In genomic region chr1:12064073-12064969, GRCh38 we compare ENCODE assay signal across 15 cellular contexts. TPM values are rescaled to one million over a fixed set of nuclear protein-coding genes. Genes with fewer than 3 reads are reported as not detected.
A peak's percentile ranks its signal among the peaks of the same experiment; 100 is the strongest.
DNase-seq lines count a peak whose midpoint lies in the region; ATAC-seq and TF ChIP-seq lines count a peak whose summit lies in the region.
"Had no signal": no experiment of that assay in that cellular context is flagged by ENCODE, and none has a peak within 500 bp of the region (broad histone marks: within the 10 kb centered on the region; RNA-seq: fewer than 3 reads in every experiment).

No MANE protein-coding gene starts in this region.

- peak overlapping the region; percentile 73 for H3K4me3 ChIP-seq in BLaER1
- peak overlapping the region; percentile 95 for H3K4me3 ChIP-seq in GM12875 (ENCODE audit: low read depth, low read length)
- H3K4me3 ChIP-seq in iPS-11a (ENCODE audit: low read depth, low read length) = peak overlapping the region; percentile 59
- no peak overlapping the region for H3K4me3 ChIP-seq in vagina
- H3K4me3 ChIP-seq in prostate gland = no peak overlapping the region
- H3K4me3 ChIP-seq: body of pancreas, pancreas had no signal

- TF ChIP-seq CTCF in GM12875 (IDR thresholded peaks at IDR 0.05; ENCODE audit: borderline replicate concordance, insufficient read depth, low read depth, low read length) = no peak
- no peak for TF ChIP-seq CTCF in vagina (IDR thresholded peaks at IDR 0.05)
- TF ChIP-seq CTCF in prostate gland (IDR thresholded peaks at IDR 0.05) = no peak

- H3K4me1 Mint-ChIP-seq in T-helper 17 cell = peaks cover 42% of the 10 kb centered on the region

- peak overlapping the region; percentile 83 for H3K9ac ChIP-seq in BLaER1

- peak overlapping the region; percentile 87 for H3K27ac ChIP-seq in BLaER1
- no peak overlapping the region for H3K27ac ChIP-seq in vagina
- H3K27ac ChIP-seq in prostate gland = no peak overlapping the region
- H3K27ac ChIP-seq: body of pancreas, pancreas had no signal

- intact Hi-C loops in vagina (cut with DNase I) (no loop called here), prostate gland (cut with DNase I) (no loop called here)

- no peak overlapping the region for H3K27ac Mint-ChIP-seq in T-helper 17 cell

- H3K36me3 ChIP-seq in BLaER1 = no peaks in the 10 kb centered on the region
- no peaks in the 10 kb centered on the region for H3K36me3 ChIP-seq in vagina
- no peaks in the 10 kb centered on the region for H3K36me3 ChIP-seq in prostate gland
- H3K36me3 ChIP-seq: pancreas had no signal

- peaks cover 47% of the 10 kb centered on the region for H3K27me3 Mint-ChIP-seq in T-helper 17 cell

- peak overlapping the region; percentile 82 for H3K4me3 Mint-ChIP-seq in T-helper 17 cell

- no peak for DNase-seq in T-helper 17 cell
- no peak for DNase-seq in vagina (ENCODE audit: extremely low spot score in 2 of 2)
- DNase-seq in prostate gland (ENCODE audit: low spot score) = no peak
- DNase-seq: activated CD8-positive, alpha-beta memory T cell treated with anti-CD3 and anti-CD28 coated beads, Interleukin-2, amount 50 U/mL, for 4 hours; body of pancreas; C1 segment of cervical spinal cord; Kasumi-1; NCI-H2171 treated with DMSO at 0.1 percent for 48 hours; pancreas; stimulated activated CD4-positive, alpha-beta T cell treated with anti-CD3 and anti-CD28 coated beads, Interleukin-15, amount 100 ng/mL, for 24 hours had no signal

- TF ChIP-seq POLR2A in vagina (IDR thresholded peaks at IDR 0.05) = no peak
- no peak for TF ChIP-seq POLR2A in prostate gland (IDR thresholded peaks at IDR 0.05)

- H3K9me3 ChIP-seq in BLaER1 (no peaks in the 10 kb centered on the region), T-helper 17 cell (ENCODE audit: control insufficient read depth, low read length, poor library complexity, severe bottlenecking) (no peaks in the 10 kb centered on the region), vagina (no peaks in the 10 kb centered on the region), prostate gland (no peaks in the 10 kb centered on the region)
- H3K9me3 ChIP-seq: body of pancreas, pancreas had no signal

- H3K4me1 ChIP-seq in BLaER1 (peaks cover 64% of the 10 kb centered on the region), vagina (peaks cover 18% of the 10 kb centered on the region), prostate gland (replicated peaks) (no peaks in the 10 kb centered on the region)
- H3K4me1 ChIP-seq: body of pancreas, pancreas had no signal

- ATAC-seq in T-helper 17 cell = no peak
- ATAC-seq in GM18909 (IDR thresholded peaks at IDR 0.05; ENCODE audit: poor library complexity, unreplicated experiment) = no peak
- ATAC-seq in HG02763 (IDR thresholded peaks at IDR 0.05; ENCODE audit: unreplicated experiment) = no peak
- ATAC-seq: body of pancreas, pancreas had no signal

- peak overlapping the region; percentile 99 for H3K4me2 ChIP-seq in BLaER1

- H3K36me3 Mint-ChIP-seq in T-helper 17 cell (ENCODE audit: low read depth) = peaks cover 4% of the 10 kb centered on the region

- WGBS in prostate gland = 26% methylated on average over 14 of the region's 17 CpGs

- H3K27me3 ChIP-seq in BLaER1 (no peaks in the 10 kb centered on the region), vagina (peaks cover 10% of the 10 kb centered on the region), prostate gland (replicated peaks; ENCODE audit: insufficient read depth) (peaks cover 21% of the 10 kb centered on the region)

- no peaks in the 10 kb centered on the region for H4K20me1 ChIP-seq in BLaER1

RNA-seq across cellular contexts. Expression of gene TNFRSF8, which starts 1.2 kb away (rescaled TPM):
- under 1 TPM; 0.20 to 0.34 TPM for total RNA-seq in T-helper 17 cell
- total RNA-seq in vagina = 1.2 TPM
- 1 to 10 TPM in 1 of 2 donors, under 1 TPM in 1; 0.32 to 4.7 TPM for total RNA-seq in prostate gland
- total RNA-seq: body of pancreas had no signal

RNA-seq across cellular contexts. Expression of gene MIIP, which starts 45.0 kb away (rescaled TPM):
- 10 to 100 TPM; 25.9 to 28.6 TPM for total RNA-seq in T-helper 17 cell
- total RNA-seq in vagina = 34.6 TPM
- total RNA-seq in prostate gland = 10 to 100 TPM; 35.6 to 84.3 TPM

Comparison
In these comparisons a context has a peak if more than half of its experiments do, and no peak if none do; other contexts are left out.
1. H3K4me3 ChIP-seq: peak in BLaER1 (single experiment), GM12875 (single experiment) and iPS-11a (single experiment); none in vagina (0 of 2) and prostate gland (0 of 2).